21 cellular contexts compared by ENCODE assay signal in genomic region chr1:185463433-185463832, GRCh38.
"Had no signal": no experiment of that assay in that cellular context is flagged by ENCODE, and none has a peak within 500 bp of the region (broad histone marks: within the 10 kb centered on the region; RNA-seq: fewer than 3 reads in every experiment).

No MANE protein-coding gene starts in this region.

- ATAC-seq: activated naive CD4-positive, alpha-beta T cell treated with anti-CD3 and anti-CD28 coated beads, Interleukin-2, amount 50 U/mL, for 72 hours; activated T-cell treated with anti-CD3 and anti-CD28 coated beads, Interleukin-2, amount 50 U/mL, for 4 hours; activated T-helper 17 cell treated with anti-CD3 and anti-CD28 coated beads, Interleukin-2, amount 50 U/mL, for 72 hours; gastroesophageal sphincter; stimulated activated effector memory CD8-positive, alpha-beta T cell treated with anti-CD3 and anti-CD28 coated beads, Interleukin-12 subunit alpha, Interleukin-12 subunit beta, amount 100 ng/mL, for 72 hours had no signal

- H3K36me3 ChIP-seq: breast epithelium, gastroesophageal sphincter, ovary, prostate gland, sigmoid colon, thoracic aorta had no signal

- H3K9me3 ChIP-seq: breast epithelium, gastroesophageal sphincter, ovary, prostate gland, sigmoid colon, thoracic aorta had no signal

- DNase-seq: activated CD4-positive, alpha-beta memory T cell treated with anti-CD3 and anti-CD28 coated beads, Interleukin-2, amount 10 ng/mL, durations not matched to agents 7 days and 5 days; activated CD4-positive, alpha-beta T cell treated with anti-CD3 and anti-CD28 coated beads, Interleukin-2, amount 10 ng/mL, durations not matched to agents 24 days and 14 days; activated CD4-positive, CD25-positive, alpha-beta regulatory T cell treated with anti-CD3 and anti-CD28 coated beads, Interleukin-2, amount 50 U/mL, for 72 hours; activated gamma-delta T cell treated with Interleukin-2 at 50 U/mL for 16 hours; activated T-cell treated with anti-CD3 and anti-CD28 coated beads, Interleukin-2, amount 50 U/mL, for 4 hours; central memory CD4-positive, alpha-beta T cell; hippocampal formation; kidney; nephron progenitor cell; ovary; retina; sigmoid colon; stimulated activated CD4-positive, alpha-beta T cell treated with anti-CD3 and anti-CD28 coated beads, Interleukin-4, amount 100 ng/mL, for 24 hours; trophoblast cell had no signal

- H3K27me3 ChIP-seq: breast epithelium, gastroesophageal sphincter, ovary, sigmoid colon had no signal

- H3K4me1 ChIP-seq: breast epithelium, gastroesophageal sphincter, prostate gland, sigmoid colon had no signal

- H3K4me3 ChIP-seq: breast epithelium, gastroesophageal sphincter, ovary, prostate gland, sigmoid colon, thoracic aorta had no signal

- H3K27ac ChIP-seq: breast epithelium, gastroesophageal sphincter, ovary, prostate gland, sigmoid colon, thoracic aorta had no signal
